Comparison of ENCODE assay signal across 18 cellular contexts in the genomic region with DNA sequence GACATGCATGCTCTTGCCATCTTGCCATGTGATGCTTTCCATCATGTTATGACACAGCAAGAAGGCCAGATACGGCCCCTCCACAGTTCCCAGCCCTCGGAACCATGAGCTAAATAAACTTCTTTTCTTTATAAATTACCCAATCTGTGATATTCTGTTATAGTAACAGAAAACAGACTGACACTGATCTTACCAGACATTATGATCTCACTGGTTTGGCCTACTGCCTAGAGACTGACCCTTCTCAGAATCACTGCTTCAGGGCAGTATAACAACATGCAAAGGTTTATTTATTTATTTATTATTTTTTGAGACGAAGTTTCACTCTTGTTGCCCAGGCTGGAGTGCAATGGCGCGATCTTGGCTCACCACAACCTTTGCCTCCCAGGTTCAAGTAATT. TPM values are rescaled to one million over a fixed set of nuclear protein-coding genes. Genes with fewer than 3 reads are reported as not detected.
DNase-seq lines count a peak whose midpoint lies in the region; ATAC-seq and TF ChIP-seq lines count a peak whose summit lies in the region.
"Had no signal": no experiment of that assay in that cellular context is flagged by ENCODE, and none has a peak within 500 bp of the region (broad histone marks: within the 10 kb centered on the region; RNA-seq: fewer than 3 reads in every experiment).

No MANE protein-coding gene starts in this region.

- H3K4me3 Mint-ChIP-seq in stimulated activated effector memory CD8-positive, alpha-beta T cell treated with anti-CD3 and anti-CD28 coated beads, Interleukin-12 subunit alpha, Interleukin-12 subunit beta, amount 100 ng/mL, for 72 hours: no peak overlapping the region
- H3K4me3 Mint-ChIP-seq: GM23338 had no signal

- peaks cover 13% of the 10 kb centered on the region for H3K9me3 Mint-ChIP-seq in stimulated activated effector memory CD8-positive, alpha-beta T cell treated with anti-CD3 and anti-CD28 coated beads, Interleukin-12 subunit alpha, Interleukin-12 subunit beta, amount 100 ng/mL, for 72 hours

- no peak for TF ChIP-seq CTCF in cardiac fibroblast (IDR thresholded peaks at IDR 0.05; ENCODE audit: low read depth, low read length)

- H3K4me1 Mint-ChIP-seq in stimulated activated effector memory CD8-positive, alpha-beta T cell treated with anti-CD3 and anti-CD28 coated beads, Interleukin-12 subunit alpha, Interleukin-12 subunit beta, amount 100 ng/mL, for 72 hours: no peaks in the 10 kb centered on the region

- DNase-seq in M059J (ENCODE audit: low read depth): peak; percentile 29
- peak; percentile 23 to 25 for DNase-seq in cardiac fibroblast (ENCODE audit: low read depth in 2 of 2)
- DNase-seq in fibroblast of peridontal ligament (ENCODE audit: extremely low read depth): peak; percentile 44
- DNase-seq in LoVo (ENCODE audit: low spot score): no peak
- no peak for DNase-seq in stimulated activated effector memory CD8-positive, alpha-beta T cell treated with anti-CD3 and anti-CD28 coated beads, Interleukin-12 subunit alpha, Interleukin-12 subunit beta, amount 100 ng/mL, for 72 hours (ENCODE audit: low spot score in 2 of 2)
- DNase-seq in RKO (ENCODE audit: low spot score): no peak
- DNase-seq: BE2C, KBM-7, NCI-H1105, NCI-H2029 treated with DMSO at 0.1 percent for 48 hours, NCI-H2171, NCI-H524 treated with DMSO at 0.1 percent for 48 hours, NCI-H82 had no signal

- H3K4me3 ChIP-seq in cardiac fibroblast (replicated peaks in 1 of 2; ENCODE audit: low read depth in 2 of 2, low read length in 2 of 2): no peak overlapping the region
- H3K4me3 ChIP-seq: GM23338, HAP-1 had no signal

- no peak for ATAC-seq in GM18520 (IDR thresholded peaks at IDR 0.05; ENCODE audit: unreplicated experiment)
- ATAC-seq in stimulated activated effector memory CD8-positive, alpha-beta T cell treated with anti-CD3 and anti-CD28 coated beads, Interleukin-12 subunit alpha, Interleukin-12 subunit beta, amount 100 ng/mL, for 72 hours: no peak
- ATAC-seq: GM23338, HepG2, Panc1 had no signal

- no peak overlapping the region for H3K27ac Mint-ChIP-seq in stimulated activated effector memory CD8-positive, alpha-beta T cell treated with anti-CD3 and anti-CD28 coated beads, Interleukin-12 subunit alpha, Interleukin-12 subunit beta, amount 100 ng/mL, for 72 hours
- H3K27ac Mint-ChIP-seq: GM23338 had no signal

- H3K36me3 Mint-ChIP-seq in stimulated activated effector memory CD8-positive, alpha-beta T cell treated with anti-CD3 and anti-CD28 coated beads, Interleukin-12 subunit alpha, Interleukin-12 subunit beta, amount 100 ng/mL, for 72 hours: peaks cover 18% of the 10 kb centered on the region

RNA-seq across cellular contexts. Expression of gene ZNF619, which starts 14.0 kb away (rescaled TPM):
- total RNA-seq in M059J (2014; rRNA removed; shearing (Covaris generic)): 4.1 and 4.4 TPM in 2 replicates

RNA-seq across cellular contexts. Expression of gene ZNF620, which starts 14.9 kb away (rescaled TPM):
- total RNA-seq in M059J (2014; rRNA removed; shearing (Covaris generic)): 3.2 and 4.4 TPM in 2 replicates

RNA-seq across cellular contexts. Expression of gene RPL14, which starts 33.8 kb away (rescaled TPM):
- total RNA-seq in M059J (2014; rRNA removed; shearing (Covaris generic)): 237 and 242 TPM in 2 replicates

RNA-seq across cellular contexts. Expression of gene ZNF621, which starts 33.8 kb away (rescaled TPM):
- total RNA-seq in M059J (2014; rRNA removed; shearing (Covaris generic)): 3.4 and 7.9 TPM in 2 replicates

Comparison
In these comparisons a context has a peak if more than half of its experiments do, and no peak if none do; other contexts are left out.
1. DNase-seq: peak in M059J (single experiment), cardiac fibroblast (2 of 2) and fibroblast of peridontal ligament (single experiment); none in LoVo (single experiment), stimulated activated effector memory CD8-positive, alpha-beta T cell treated with anti-CD3 and anti-CD28 coated beads, Interleukin-12 subunit alpha, Interleukin-12 subunit beta, amount 100 ng/mL, for 72 hours (0 of 2) and RKO (single experiment).